In the genomic region with DNA sequence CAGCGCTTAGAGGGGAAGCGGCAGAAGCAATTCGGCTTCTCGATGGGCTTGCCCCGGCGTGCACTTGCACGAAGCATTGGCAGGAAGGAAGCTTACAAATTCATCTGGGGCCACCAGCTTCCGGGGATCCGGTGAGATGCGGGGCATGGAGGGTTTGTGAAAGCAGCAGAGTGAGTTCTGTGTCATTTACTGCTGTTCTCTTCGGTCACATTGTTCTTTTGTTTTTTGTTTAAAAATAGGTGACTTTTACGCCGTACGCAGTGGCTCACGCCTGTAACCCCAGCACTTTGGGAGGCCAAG, we compare ENCODE assay signal across 11 cellular contexts. TPM values are rescaled to one million over a fixed set of nuclear protein-coding genes. Genes with fewer than 3 reads are reported as not detected.
A peak's percentile ranks its signal among the peaks of the same experiment; 100 is the strongest.
DNase-seq lines count a peak whose midpoint lies in the region; ATAC-seq and TF ChIP-seq lines count a peak whose summit lies in the region.
"Had no signal": no experiment of that assay in that cellular context is flagged by ENCODE, and none has a peak within 500 bp of the region (broad histone marks: within the 10 kb centered on the region; RNA-seq: fewer than 3 reads in every experiment).

No MANE protein-coding gene starts in this region.

- no peak overlapping the region for H3K27ac ChIP-seq in endodermal cell (ENCODE audit: low read depth, low read length)

- H3K27me3 ChIP-seq in endodermal cell (ENCODE audit: control insufficient read depth, insufficient read depth, low read length, poor library complexity, severe bottlenecking) = no peaks in the 10 kb centered on the region
- H3K27me3 ChIP-seq: upper lobe of left lung had no signal

- WGBS in endodermal cell (ENCODE audit: insufficient coverage in 1 of 2, insufficient read length in 1 of 2), 2 experiments = 95 to 98% methylated on average over 15 of the region's 15 CpGs

- no peak overlapping the region for H3K27ac Mint-ChIP-seq in endodermal cell
- H3K27ac Mint-ChIP-seq: mesothelial cell of epicardium had no signal

- H3K4me3 ChIP-seq in GM12865 (ENCODE audit: low read depth, low read length) (peak overlapping the region; percentile 81), NB4 (ENCODE audit: low read depth, low read length) (peak overlapping the region; percentile 63), endodermal cell (ENCODE audit: low read length) (no peak overlapping the region)

- no peaks in the 10 kb centered on the region for H3K27me3 Mint-ChIP-seq in endodermal cell (ENCODE audit: insufficient read depth)

- no peak for TF ChIP-seq POLR2A in NB4 (IDR thresholded peaks at IDR 0.05; ENCODE audit: extremely low read depth, insufficient read length)

- peak; percentile 48 to 62 for DNase-seq in AML-193 (lab: John Stamatoyannopoulos, UW)
- DNase-seq in GM12865 (ENCODE audit: low read depth) = no peak
- DNase-seq in NB4 (ENCODE audit: low read depth) = no peak
- no peak for DNase-seq in endodermal cell
- no peak for DNase-seq in HCEC 1CT
- no peak for DNase-seq in COR-L47 (lab: John Stamatoyannopoulos, UW)

- peak overlapping the region; percentile 23 for H3K4me3 Mint-ChIP-seq in endodermal cell
- H3K4me3 Mint-ChIP-seq: mesothelial cell of epicardium had no signal

- TF ChIP-seq CTCF in GM12865 (IDR thresholded peaks at IDR 0.05; ENCODE audit: insufficient read depth, low read depth, low read length, missing control alignments) (no peak), NB4 (IDR thresholded peaks at IDR 0.05; ENCODE audit: low read depth, low read length) (no peak), endodermal cell (conservative IDR thresholded peaks at IDR 0.05) (no peak)

- H3K36me3 ChIP-seq in endodermal cell (ENCODE audit: control insufficient read depth, insufficient read depth, low read length) = no peaks in the 10 kb centered on the region
- H3K36me3 ChIP-seq: upper lobe of left lung had no signal

- H3K4me1 ChIP-seq in endodermal cell (ENCODE audit: control insufficient read depth, insufficient read depth, low read length) = no peaks in the 10 kb centered on the region

- peaks cover 8% of the 10 kb centered on the region for H3K9me3 Mint-ChIP-seq in endodermal cell

- no peaks in the 10 kb centered on the region for H3K9me3 ChIP-seq in endodermal cell (ENCODE audit: control insufficient read depth, low read length)
- H3K9me3 ChIP-seq: upper lobe of left lung had no signal

- no peak for ATAC-seq in GM21786 (IDR thresholded peaks at IDR 0.05; ENCODE audit: unreplicated experiment)
- no peak for ATAC-seq in GM19035 (IDR thresholded peaks at IDR 0.05; ENCODE audit: unreplicated experiment)

- no peak overlapping the region for H3K9ac ChIP-seq in endodermal cell (ENCODE audit: extremely low read depth, low read length, poor library complexity, severe bottlenecking)

- H3K36me3 Mint-ChIP-seq in endodermal cell (ENCODE audit: low read depth) = no peaks in the 10 kb centered on the region
- H3K36me3 Mint-ChIP-seq: mesothelial cell of epicardium had no signal

- H3K4me1 Mint-ChIP-seq in endodermal cell = peaks cover 13% of the 10 kb centered on the region

RNA-seq across cellular contexts. Expression of gene ASMT, which starts 47.0 kb away (rescaled TPM):
- not detected for total RNA-seq in endodermal cell
- 0.68 TPM for polyA plus RNA-seq in endodermal cell (2013, experiment 1 of 2)
- polyA plus RNA-seq in endodermal cell (2013, experiment 2 of 2) = 0.83 TPM
- total RNA-seq: right cardiac atrium had no signal
- polyA plus RNA-seq: right cardiac atrium had no signal

Comparison
In these comparisons a context has a peak if more than half of its experiments do, and no peak if none do; other contexts are left out.
1. DNase-seq: peak in AML-193 (2 of 2); none in GM12865 (single experiment), NB4 (single experiment), endodermal cell (single experiment), HCEC 1CT (single experiment) and COR-L47 (single experiment).